Comparison of ENCODE assay signal across 1 cellular context in the genomic region with DNA sequence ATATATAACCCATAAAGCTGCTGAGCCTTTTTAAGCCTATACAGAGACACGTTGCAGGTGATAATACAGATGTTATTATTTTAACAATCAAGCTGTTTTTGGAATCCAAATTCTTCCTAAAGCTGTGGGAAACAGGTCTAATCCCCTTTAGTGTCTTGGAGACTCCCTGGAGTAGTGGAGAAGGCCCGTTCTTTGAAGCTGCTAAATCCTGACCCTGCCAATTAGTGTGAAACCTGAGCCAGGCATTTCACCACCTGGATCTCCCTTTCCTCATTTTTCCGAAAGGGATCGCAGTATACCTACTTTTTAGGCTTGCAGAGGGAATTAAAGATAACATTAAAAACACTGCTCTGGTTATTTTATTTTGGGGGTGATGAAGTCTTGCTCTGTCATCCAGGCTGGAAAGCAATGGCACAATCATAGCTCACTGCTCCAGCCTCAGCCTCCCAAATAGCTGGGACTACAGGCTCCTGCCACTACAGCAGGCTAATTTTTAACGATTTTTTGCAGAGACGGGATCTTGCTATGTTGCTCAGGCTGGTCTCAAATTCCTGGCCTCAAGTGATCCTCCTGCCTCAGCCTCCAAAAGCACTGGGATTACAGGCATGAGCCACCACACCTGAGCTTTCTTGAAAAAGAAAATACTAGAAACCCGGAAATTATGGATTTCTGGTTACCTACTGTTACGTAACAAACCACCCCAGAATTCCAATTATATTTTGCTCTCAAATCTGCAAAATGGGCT.
TF ChIP-seq lines count a peak whose summit lies in the region.

No MANE protein-coding gene starts in this region.

TF ChIP-seq in GM12878, 131 proteins besides CTCF, POLR2A, EP300 and RAD21:
- TF ChIP-seq, protein P1, sequence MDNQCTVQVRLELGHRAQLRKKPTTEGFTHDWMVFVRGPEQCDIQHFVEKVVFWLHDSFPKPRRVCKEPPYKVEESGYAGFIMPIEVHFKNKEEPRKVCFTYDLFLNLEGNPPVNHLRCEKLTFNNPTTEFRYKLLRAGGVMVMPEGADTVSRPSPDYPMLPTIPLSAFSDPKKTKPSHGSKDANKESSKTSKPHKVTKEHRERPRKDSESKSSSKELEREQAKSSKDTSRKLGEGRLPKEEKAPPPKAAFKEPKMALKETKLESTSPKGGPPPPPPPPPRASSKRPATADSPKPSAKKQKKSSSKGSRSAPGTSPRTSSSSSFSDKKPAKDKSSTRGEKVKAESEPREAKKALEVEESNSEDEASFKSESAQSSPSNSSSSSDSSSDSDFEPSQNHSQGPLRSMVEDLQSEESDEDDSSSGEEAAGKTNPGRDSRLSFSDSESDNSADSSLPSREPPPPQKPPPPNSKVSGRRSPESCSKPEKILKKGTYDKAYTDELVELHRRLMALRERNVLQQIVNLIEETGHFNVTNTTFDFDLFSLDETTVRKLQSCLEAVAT (IDR thresholded peaks at IDR 0.05): peak; percentile 77
- TF ChIP-seq MEF2A (IDR thresholded peaks at IDR 0.05; ENCODE audit: insufficient read depth, low read depth, low read length): no peak
